In the genomic region with DNA sequence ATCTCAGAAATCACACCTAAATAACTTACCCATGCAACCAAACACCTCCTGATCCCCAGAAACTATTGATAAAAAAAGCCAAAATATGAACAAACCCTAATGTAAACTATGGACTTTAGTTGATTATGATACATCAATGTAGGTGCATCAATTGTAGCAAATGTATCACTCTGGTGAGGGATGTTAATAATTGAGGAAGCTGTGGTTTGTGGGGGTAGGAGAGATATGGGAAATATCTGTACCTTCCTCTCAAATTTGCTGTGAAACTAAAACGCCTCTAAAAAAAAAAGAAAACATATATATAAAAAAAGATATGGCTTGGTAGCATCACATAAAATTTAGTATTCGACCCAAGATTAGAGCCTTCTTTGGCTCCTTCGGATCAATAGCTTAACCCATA, we compare ENCODE assay signal across 17 cellular contexts.
"Had no signal": no experiment of that assay in that cellular context is flagged by ENCODE, and none has a peak within 500 bp of the region (broad histone marks: within the 10 kb centered on the region; RNA-seq: fewer than 3 reads in every experiment).

No MANE protein-coding gene starts in this region.

- H3K36me3 ChIP-seq: left ventricle myocardium inferior, sigmoid colon, stomach, transverse colon, WERI-Rb-1 had no signal

- H3K27me3 ChIP-seq: sigmoid colon had no signal

- H3K4me3 ChIP-seq: left ventricle myocardium inferior, sigmoid colon, smooth muscle cell, stomach, transverse colon had no signal

- H3K9me3 ChIP-seq: left ventricle myocardium inferior, sigmoid colon, stomach, transverse colon had no signal

- DNase-seq: activated CD4-positive, alpha-beta T cell treated with anti-CD3 and anti-CD28 coated beads for 1 hour; activated gamma-delta T cell treated with Interleukin-2 at 50 U/mL for 16 hours; activated T-cell treated with anti-CD3 and anti-CD28 coated beads, Interleukin-2, amount 50 U/mL, for 1 hour; aorta; caudate nucleus; dermis blood vessel endothelial cell; effector CD8-positive, alpha-beta T cell; erythroblast; left ventricle myocardium inferior; naive thymus-derived CD8-positive, alpha-beta T cell; retina; sigmoid colon; stimulated activated CD4-positive, alpha-beta T cell treated with anti-CD3 and anti-CD28 coated beads, Interleukin-15, amount 100 ng/mL, for 24 hours; stomach; transverse colon; WERI-Rb-1 had no signal

- H3K27ac ChIP-seq: left ventricle myocardium inferior, WERI-Rb-1 had no signal
